Comparison of ENCODE assay signal across 15 cellular contexts in genomic region chr5:142342128-142342981, GRCh38. TPM values are rescaled to one million over a fixed set of nuclear protein-coding genes. Genes with fewer than 3 reads are reported as not detected.
DNase-seq lines count a peak whose midpoint lies in the region; ATAC-seq, FAIRE-seq and TF ChIP-seq lines count a peak whose summit lies in the region.
"Had no signal": no experiment of that assay in that cellular context is flagged by ENCODE, and none has a peak within 500 bp of the region (broad histone marks: within the 10 kb centered on the region; RNA-seq: fewer than 3 reads in every experiment).

No MANE protein-coding gene starts in this region.

- H3K36me3 ChIP-seq in right atrium auricular region (no peaks in the 10 kb centered on the region), H1 (ENCODE audit: control insufficient read depth in 2 of 4, insufficient read depth in 4 of 4, low read length in 3 of 4) (peaks cover 0 to 20% (median 0%) of the 10 kb centered on the region in 4 experiments; a peak in 3 of 8 replicates), right lobe of liver (no peaks in the 10 kb centered on the region), uterus (no peaks in the 10 kb centered on the region)

- 0 out of 2 replicates have a peak overlapping the region, but pooled peaks have one; percentile 20 for H3K18ac ChIP-seq in H1 (ENCODE audit: extremely low read depth, low read length)

- H3K14ac ChIP-seq in H1 (ENCODE audit: insufficient read length): peak overlapping the region; percentile 62

- no peak for TF ChIP-seq POLR2A in H1 (IDR thresholded peaks at IDR 0.05; ENCODE audit: control extremely low read depth in 1 of 2, low read depth in 2 of 2, low read length in 2 of 2)
- no peak for TF ChIP-seq POLR2A in right lobe of liver (IDR thresholded peaks at IDR 0.05)
- no peak for TF ChIP-seq POLR2A in uterus (IDR thresholded peaks at IDR 0.05)

- no peaks in the 10 kb centered on the region for H4K20me1 ChIP-seq in H1 (replicated peaks in 1 of 2; ENCODE audit: control insufficient read depth in 1 of 2, insufficient read depth in 2 of 2, low read length in 2 of 2)

- peak; percentile 16 for ATAC-seq in Right ventricle myocardium inferior
- peak; percentile 67 to 94 (median 90) for ATAC-seq in right lobe of liver

- H3K23me2 ChIP-seq in H1 (ENCODE audit: low read depth, low read length): no peaks in the 10 kb centered on the region; the same call in 1 of the 2 replicates

- H3K4ac ChIP-seq in H1 (replicated peaks; ENCODE audit: insufficient read length, low read depth, low read length): peak overlapping the region; percentile 70

- H4K91ac ChIP-seq in H1 (replicated peaks; ENCODE audit: insufficient read length, low read length): peak overlapping the region; percentile 22

- H3K79me1 ChIP-seq in H1 (ENCODE audit: low read depth, low read length): no peaks in the 10 kb centered on the region

- peak overlapping the region; percentile 9; the same call in 1 of the 2 replicates for H2AFZ ChIP-seq in H1 (ENCODE audit: low read length)

- H3K27ac ChIP-seq in right atrium auricular region: peak overlapping the region in 1 of 2 donors; percentile 31
- H3K27ac ChIP-seq in H1 (ENCODE audit: low read depth, low read length): peak overlapping the region; percentile 28; the same call in 1 of the 2 replicates
- H3K27ac ChIP-seq in right lobe of liver: peak overlapping the region in 2 of 3 donors; percentile 17 to 26
- peak overlapping the region; percentile 26 to 30 for H3K27ac ChIP-seq in uterus
- H3K27ac ChIP-seq: coronary artery, KMS-11 had no signal

- intact Hi-C loops in Right ventricle myocardium inferior (cut with DNase I) (no loop called here), right lobe of liver (cut with DNase I) (no loop called here), uterus (cut with DNase I; ENCODE audit: low total_unique reads) (no loop called here)

- H3K79me2 ChIP-seq in H1 (ENCODE audit: control insufficient read depth in 1 of 2, insufficient read depth in 2 of 2, low read length in 2 of 2): no peaks in the 10 kb centered on the region

- no peak overlapping the region for H3K4me2 ChIP-seq in H1 (ENCODE audit: insufficient read depth in 1 of 2, low read depth in 2 of 2, low read length in 2 of 2)
- H3K4me2 ChIP-seq: KMS-11 had no signal

- H3K9ac ChIP-seq in H1 (replicated peaks in 1 of 4; ENCODE audit: extremely low read depth in 1 of 4, low read depth in 3 of 4, low read length in 3 of 4): no peak overlapping the region
- H3K9ac ChIP-seq: KMS-11 had no signal

- DNase-seq in Right ventricle myocardium inferior (ENCODE audit: missing footprints) (no peak), right atrium auricular region (ENCODE audit: low spot score) (no peak), H1 (ENCODE audit: low read depth in 1 of 2, low spot score in 2 of 2) (no peak), right lobe of liver (peak in 1 of 3 donors; percentile 65), uterus (peak in 1 of 2 donors; percentile 38), ureter (ENCODE audit: low spot score) (no peak), KBM-7 (no peak), NCI-H446 (lab: John Stamatoyannopoulos, UW) (no peak)
- DNase-seq: activated naive CD4-positive, alpha-beta T cell treated with anti-CD3 and anti-CD28 coated beads, Interleukin-2, amount 50 U/mL, for 16 hours; DMS79; occipital lobe; stimulated activated CD4-positive, alpha-beta T cell treated with anti-CD3 and anti-CD28 coated beads, Interleukin-15, amount 100 ng/mL, for 24 hours had no signal

- H2BK12ac ChIP-seq in H1 (ENCODE audit: low read depth, low read length): peak overlapping the region; percentile 40; the same call in 1 of the 2 replicates

- TF ChIP-seq CTCF in right atrium auricular region (IDR thresholded peaks at IDR 0.05) (no peak), H1 (IDR thresholded peaks at IDR 0.05; ENCODE audit: control extremely low read depth in 1 of 3, insufficient read depth in 1 of 3, low read depth in 1 of 3, low read length in 3 of 3) (no peak), right lobe of liver (IDR thresholded peaks at IDR 0.05) (no peak), uterus (IDR thresholded peaks at IDR 0.05) (no peak)

- no peak overlapping the region for H3K4me3 ChIP-seq in right atrium auricular region
- H3K4me3 ChIP-seq in H1 (ENCODE audit: extremely low read depth in 1 of 4, insufficient read depth in 2 of 4, low read depth in 3 of 4, low read length in 4 of 4): no peak overlapping the region
- H3K4me3 ChIP-seq in right lobe of liver: no peak overlapping the region
- H3K4me3 ChIP-seq in uterus: no peak overlapping the region
- H3K4me3 ChIP-seq: coronary artery had no signal

- peak overlapping the region; percentile 36; the same call in 1 of the 2 replicates for H4K8ac ChIP-seq in H1 (ENCODE audit: extremely low read depth, insufficient read depth, low read length)

- H3K56ac ChIP-seq in H1 (replicated peaks; ENCODE audit: insufficient read length, low read depth, low read length): no peak overlapping the region

- H3K9me3 ChIP-seq in right atrium auricular region: peaks cover 3 to 26% of the 10 kb centered on the region in 2 donors
- peaks cover 27 to 28% of the 10 kb centered on the region in 2 experiments for H3K9me3 ChIP-seq in H1 (ENCODE audit: insufficient read depth in 2 of 2, low read depth in 1 of 2, low read length in 1 of 2)
- peaks cover 0 to 11% (median 0%) of the 10 kb centered on the region in 4 donors for H3K9me3 ChIP-seq in right lobe of liver
- H3K9me3 ChIP-seq in uterus: peaks cover 0 to 11% of the 10 kb centered on the region in 2 donors

- no peak overlapping the region for H3K23ac ChIP-seq in H1 (ENCODE audit: insufficient read length)

- in situ Hi-C loops in KBM-7 (cut with MboI; ENCODE audit: low pct_unique_long_range_greater_than_20kb, low sequenced_read_pairs): no loop called here

- no peak for TF ChIP-seq EP300 in H1 (IDR thresholded peaks at IDR 0.05; ENCODE audit: borderline replicate concordance in 1 of 2, low read depth in 2 of 2, low read length in 2 of 2)

- no peak overlapping the region for H4K5ac ChIP-seq in H1 (ENCODE audit: insufficient read length, low read depth, low read length)

- peak overlapping the region; percentile 73 for H2BK5ac ChIP-seq in H1 (ENCODE audit: low read depth, low read length)

- H2AK5ac ChIP-seq in H1 (ENCODE audit: low read depth, low read length): peak overlapping the region; percentile 60; the same call in 1 of the 2 replicates

- H3K4me1 ChIP-seq in right atrium auricular region (no peaks in the 10 kb centered on the region), H1 (replicated peaks in 1 of 4; ENCODE audit: control insufficient read depth in 3 of 4, insufficient read depth in 4 of 4, low read length in 3 of 4) (no peaks in the 10 kb centered on the region; a peak in 1 of 7 replicates), right lobe of liver (no peaks in the 10 kb centered on the region), uterus (no peaks in the 10 kb centered on the region)

- H2BK15ac ChIP-seq in H1 (ENCODE audit: low read length): peak overlapping the region; percentile 25; the same call in 1 of the 2 replicates

- WGBS in H1 (ENCODE audit: extremely low coverage in 1 of 2, insufficient coverage in 1 of 2, insufficient read length in 1 of 2, insufficient replicate concordance in 2 of 2, low coverage in 1 of 2, low lambda C conversion rate in 2 of 2, missing lambda C conversion rate in 1 of 2), 2 experiments: 88% methylated on average over 16 of the region's 16 CpGs; no CpG with 5 or more reads in 1 of the 2 experiments
- 61% methylated on average over 10 of the region's 16 CpGs for WGBS in right lobe of liver (ENCODE audit: insufficient coverage, low coverage, low lambda C conversion rate, missing lambda C conversion rate)

- H2BK20ac ChIP-seq in H1 (ENCODE audit: low read length): peak overlapping the region; percentile 34; the same call in 1 of the 2 replicates

- POLR2A ChIA-PET in H1 (lab: Charles Lee; ENCODE audit: partially characterized antibody): interaction anchor here (0.9 to 1.1 kb wide), 2 partner anchors 11 to 14 kb away, joined by 3 read pairs; no protein-coding TSS in a partner anchor

- no peak overlapping the region for H2BK120ac ChIP-seq in H1 (replicated peaks; ENCODE audit: low read depth, low read length)

- CTCF ChIA-PET in H1 (lab: Charles Lee; ENCODE audit: partially characterized antibody): interaction anchor here (0.6 kb wide), 1 partner anchor 181 kb away, joined by 3 read pairs; no protein-coding TSS in a partner anchor

- no peak for FAIRE-seq in H1 (lab: Jason Lieb, UNC)
- FAIRE-seq: keratinocyte had no signal

- no peak for TF ChIP-seq RAD21 in H1 (IDR thresholded peaks at IDR 0.05 in 1 of 2, conservative IDR thresholded peaks at IDR 0.05 in 1 of 2; ENCODE audit: low read depth in 2 of 2, low read length in 2 of 2)

- H3K27me3 ChIP-seq in right atrium auricular region: no peaks in the 10 kb centered on the region
- H3K27me3 ChIP-seq in H1 (replicated peaks in 1 of 4; ENCODE audit: control insufficient read depth in 3 of 4, extremely low read depth in 1 of 4, insufficient read depth in 3 of 4, low read length in 3 of 4): no peaks in the 10 kb centered on the region
- H3K27me3 ChIP-seq in right lobe of liver: no peaks in the 10 kb centered on the region
- H3K27me3 ChIP-seq in uterus: no peaks in the 10 kb centered on the region

TF ChIP-seq in H1, 55 proteins besides CTCF, POLR2A, EP300 and RAD21 (continues in another document):
- TF ChIP-seq GTF2F1 (IDR thresholded peaks at IDR 0.05; ENCODE audit: borderline replicate concordance, low read depth, low read length): no peak
- no peak for TF ChIP-seq SIX5 (IDR thresholded peaks at IDR 0.05; ENCODE audit: low read depth, low read length)
- TF ChIP-seq PHF8 (conservative IDR thresholded peaks at IDR 0.05; ENCODE audit: low read depth, low read length): no peak
- no peak for TF ChIP-seq NRF1 (IDR thresholded peaks at IDR 0.05; ENCODE audit: low read depth, low read length)
- no peak for TF ChIP-seq ATF3 (IDR thresholded peaks at IDR 0.05; ENCODE audit: insufficient read depth, low read depth, low read length)

RNA-seq across cellular contexts. Expression of gene SPRY4, which starts 17.5 kb away (rescaled TPM):
- total RNA-seq in Right ventricle myocardium inferior (9.7 TPM), right atrium auricular region (10 to 100 TPM; 19.9 to 33.7 TPM), right lobe of liver (10 to 100 TPM in 2 of 6 experiments, 1 to 10 TPM in 4; 3.9 to 11.6 (median 7.3) TPM), uterus (10 to 100 TPM in 3 of 4 donors, 1 to 10 TPM in 1; 3.1 to 14.3 (median 12.1) TPM), ureter (16.7 TPM)
- 98.2 and 113 TPM in 2 replicates for total RNA-seq in H1 (2021; fragmentation: NEBNext Ultra II Directional; extraction: Animal tissue kit (Norgen Biotek cat#: 25700))
- polyA plus RNA-seq in H1 (2011; rRNA removed): 59.1 and 80.0 TPM in 2 replicates
- 30.4 TPM for polyA plus RNA-seq in H1 (2011; cell fraction: cytosol; rRNA removed)
- polyA plus RNA-seq in H1 (2011; cell fraction: nucleus; rRNA removed): 77.2 TPM
- polyA plus RNA-seq in H1 (2012, experiment 1 of 2): 48.8 to 66.0 TPM (median 56.2 TPM) in 4 replicates
- polyA plus RNA-seq in H1 (2012, experiment 2 of 2): 30.7 TPM
- 97.0 TPM for polyA plus RNA-seq in H1 (2013, experiment 1 of 2)
- polyA plus RNA-seq in H1 (2013, experiment 2 of 2): 102 TPM
- polyA minus RNA-seq in H1 (2011; rRNA and poly(A)+ RNA removed): 78.2 and 94.7 TPM in 2 replicates
- polyA minus RNA-seq in H1 (2011; cell fraction: cytosol; rRNA and poly(A)+ RNA removed): 44.6 TPM
- polyA minus RNA-seq in H1 (2011; cell fraction: nucleus; rRNA and poly(A)+ RNA removed): 95.5 TPM
